ENCODE assay signal across 9 cellular contexts in the genomic region with DNA sequence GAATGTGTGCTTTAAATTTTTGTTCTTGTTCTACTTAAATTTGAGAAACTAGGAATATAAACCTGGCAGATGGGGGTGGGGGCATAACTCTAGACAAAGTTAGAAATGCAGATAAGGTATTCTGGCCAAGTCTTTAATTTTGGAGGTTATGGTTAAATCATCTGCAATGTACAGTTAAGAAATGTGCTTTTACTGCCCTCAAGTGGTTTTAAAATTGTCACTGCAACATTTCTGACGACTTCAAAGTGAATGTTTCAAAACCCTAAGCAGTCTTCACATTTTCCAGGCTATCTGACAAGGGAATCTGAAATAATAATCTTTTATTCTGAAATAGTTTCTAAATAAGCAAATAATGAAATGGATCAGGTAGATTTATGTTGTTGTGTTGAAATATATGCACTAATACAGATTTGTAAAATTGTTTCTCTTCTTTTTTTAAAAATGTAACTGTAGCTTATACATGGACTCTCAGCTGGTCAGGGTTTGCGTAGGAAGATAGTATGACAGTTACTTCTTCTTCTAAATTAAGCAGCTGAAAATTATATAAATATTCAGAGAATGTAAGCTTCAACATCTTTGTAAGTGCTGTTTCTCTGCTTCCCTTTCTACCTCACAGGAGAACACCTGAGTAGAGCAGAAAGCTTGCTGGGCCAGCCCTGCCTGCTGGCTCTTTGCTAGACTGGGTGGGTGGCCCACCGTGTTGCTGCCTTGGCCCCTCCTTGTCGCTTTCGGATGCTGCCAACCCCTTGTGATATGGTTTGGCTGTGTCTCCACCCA. TPM values are rescaled to one million over a fixed set of nuclear protein-coding genes. Genes with fewer than 3 reads are reported as not detected.
DNase-seq lines count a peak whose midpoint lies in the region; ATAC-seq and TF ChIP-seq lines count a peak whose summit lies in the region.
"Had no signal": no experiment of that assay in that cellular context is flagged by ENCODE, and none has a peak within 500 bp of the region (broad histone marks: within the 10 kb centered on the region; RNA-seq: fewer than 3 reads in every experiment).

No MANE protein-coding gene starts in this region.

- no peaks in the 10 kb centered on the region for H3K36me3 ChIP-seq in suprapubic skin
- H3K36me3 ChIP-seq in effector memory CD4-positive, alpha-beta T cell (ENCODE audit: control insufficient read depth, insufficient read depth, low read length), result no peaks in the 10 kb centered on the region
- H3K36me3 ChIP-seq: BLaER1 had no signal

- TF ChIP-seq EP300 in suprapubic skin (IDR thresholded peaks at IDR 0.05), result no peak

- no peak for TF ChIP-seq POLR2A in suprapubic skin (IDR thresholded peaks at IDR 0.05)

- ATAC-seq in HG02759 (IDR thresholded peaks at IDR 0.05; ENCODE audit: unreplicated experiment), result peak; percentile 70

- H3K9me3 ChIP-seq in suprapubic skin, result no peaks in the 10 kb centered on the region
- H3K9me3 ChIP-seq in effector memory CD4-positive, alpha-beta T cell (ENCODE audit: control insufficient read depth, low read length), result no peaks in the 10 kb centered on the region
- H3K9me3 ChIP-seq: BLaER1 had no signal

- no peaks in the 10 kb centered on the region for H3K27me3 ChIP-seq in suprapubic skin
- H3K27me3 ChIP-seq in effector memory CD4-positive, alpha-beta T cell (replicated peaks; ENCODE audit: control insufficient read depth, insufficient read depth, low read length, poor library complexity, severe bottlenecking), result no peaks in the 10 kb centered on the region
- H3K27me3 ChIP-seq: BLaER1 had no signal

- DNase-seq in NCI-H1092 treated with DMSO at 0.1 percent for 48 hours (lab: John Stamatoyannopoulos, UW) (peak; percentile 40), NCI-H1092 (lab: John Stamatoyannopoulos, UW) (no peak), NCI-H2196 (lab: John Stamatoyannopoulos, UW; ENCODE audit: unreplicated experiment) (peak; percentile 76), amniotic stem cell (lab: John Stamatoyannopoulos, UW) (peak; percentile 25), iPS-NIHi11 (ENCODE audit: low spot score) (peak; percentile 29), suprapubic skin (ENCODE audit: low spot score in 2 of 2) (no peak)
- no peak for DNase-seq in effector memory CD4-positive, alpha-beta T cell

- H3K27ac ChIP-seq in suprapubic skin, result peak overlapping the region; percentile 79
- no peak overlapping the region for H3K27ac ChIP-seq in effector memory CD4-positive, alpha-beta T cell (ENCODE audit: insufficient read depth, low read length, poor library complexity, severe bottlenecking)
- H3K27ac ChIP-seq: BLaER1 had no signal

- WGBS in suprapubic skin, result 49% methylated on average over 5 of the region's 5 CpGs

- peaks cover 22% of the 10 kb centered on the region for H3K4me1 ChIP-seq in suprapubic skin
- no peaks in the 10 kb centered on the region for H3K4me1 ChIP-seq in effector memory CD4-positive, alpha-beta T cell (ENCODE audit: control insufficient read depth, insufficient read depth, low read length, poor library complexity, severe bottlenecking)

- TF ChIP-seq CTCF in suprapubic skin (IDR thresholded peaks at IDR 0.05), result peak; percentile 19 to 48

- no peak overlapping the region for H3K4me3 ChIP-seq in suprapubic skin
- no peak overlapping the region for H3K4me3 ChIP-seq in effector memory CD4-positive, alpha-beta T cell (ENCODE audit: insufficient read depth, low read depth, low read length, poor library complexity, severe bottlenecking)
- H3K4me3 ChIP-seq: BLaER1 had no signal

RNA-seq across cellular contexts. Expression of a gene that starts 45.0 kb away (rescaled TPM):
- total RNA-seq in suprapubic skin, result 1 to 10 TPM in 3 of 4 donors, under 1 TPM in 1; 0.79 to 2.2 (median 1.4) TPM

Comparison
In these comparisons a context has a peak if more than half of its experiments do, and no peak if none do; other contexts are left out.
1. DNase-seq: peak in NCI-H1092 treated with DMSO at 0.1 percent for 48 hours (single experiment), NCI-H2196 (single experiment), amniotic stem cell (single experiment) and iPS-NIHi11 (single experiment); none in NCI-H1092 (single experiment), suprapubic skin (0 of 2) and effector memory CD4-positive, alpha-beta T cell (0 of 3).